9 cellular contexts compared by ENCODE assay signal in genomic region chr3:127044996-127045395, GRCh38.
A peak's percentile ranks its signal among the peaks of the same experiment; 100 is the strongest.
DNase-seq lines count a peak whose midpoint lies in the region; ATAC-seq, FAIRE-seq and TF ChIP-seq lines count a peak whose summit lies in the region.
"Had no signal": no experiment of that assay in that cellular context is flagged by ENCODE, and none has a peak within 500 bp of the region (broad histone marks: within the 10 kb centered on the region; RNA-seq: fewer than 3 reads in every experiment).

No MANE protein-coding gene starts in this region.

- TF ChIP-seq RAD21 in GM12878 (IDR thresholded peaks at IDR 0.05; ENCODE audit: insufficient read depth, low read depth, low read length) = no peak

- no peaks in the 10 kb centered on the region for H3K79me2 ChIP-seq in GM12878 (ENCODE audit: control insufficient read depth, insufficient read depth, low read length)

- H3K36me3 ChIP-seq in GM12878 (ENCODE audit: control insufficient read depth in 2 of 2, insufficient read depth in 2 of 2, low read length in 1 of 2) = no peaks in the 10 kb centered on the region
- no peaks in the 10 kb centered on the region for H3K36me3 ChIP-seq in lower lobe of right lung

- H3K27ac ChIP-seq in GM12878 (ENCODE audit: control insufficient read depth, insufficient read depth) (no peak overlapping the region), lower lobe of right lung (no peak overlapping the region)

- intact Hi-C loops in GM12878 (cut with micrococcal nuclease; ENCODE audit: unreplicated experiment) (no loop called here), lower lobe of right lung (cut with DNase I) (no loop called here)

- TF ChIP-seq POLR2A in GM12878 (IDR thresholded peaks at IDR 0.05; ENCODE audit: low read depth, low read length) = no peak

- 9% methylated on average over 4 of the region's 4 CpGs for WGBS in GM12878 (ENCODE audit: insufficient coverage, insufficient replicate concordance, low lambda C conversion rate, missing lambda C conversion rate)

- no peaks in the 10 kb centered on the region for H4K20me1 ChIP-seq in GM12878 (ENCODE audit: control insufficient read depth, insufficient read depth)

- DNase-seq in DMS53 (lab: John Stamatoyannopoulos, UW) = peak; percentile 48
- peak; percentile 67 for DNase-seq in NCI-H1436 (lab: John Stamatoyannopoulos, UW)
- no peak for DNase-seq in GM12878 (ENCODE audit: low read depth, low spot score)
- DNase-seq in lower lobe of right lung = peak; percentile 73
- DNase-seq in stimulated activated CD4-positive, alpha-beta T cell treated with anti-CD3 and anti-CD28 coated beads, Interleukin-2, amount 100 ng/mL, for 48 hours = no peak
- no peak for DNase-seq in epidermal melanocyte (ENCODE audit: insufficient read length, low spot score)
- DNase-seq: stimulated activated CD4-positive, alpha-beta T cell treated with anti-CD3 and anti-CD28 coated beads, Interleukin-4, amount 100 ng/mL, for 24 hours had no signal

- in situ Hi-C loops in GM12878 (cut with MboI) = no loop called here

- ATAC-seq in GM12878 (peak; percentile 60; the same call in 2 of the 3 replicates), lower lobe of right lung (peak; percentile 82 to 93), HG02798 (IDR thresholded peaks at IDR 0.05; ENCODE audit: poor library complexity, unreplicated experiment) (no peak), GM18498 (IDR thresholded peaks at IDR 0.05; ENCODE audit: unreplicated experiment) (no peak)

- BruUV-seq in GM12878 (replicated peaks; lab: Mats Ljungman, UMichigan) = no TSS peak

- CTCF ChIA-PET in GM12878 (lab: Yijun Ruan, JAX) = no interaction called here

- no peak for FAIRE-seq in GM12878 (lab: Jason Lieb, UNC)

- peaks cover 2% of the 10 kb centered on the region; the same call in 2 of the 3 replicates for H3K9me3 ChIP-seq in GM12878 (replicated peaks; ENCODE audit: control insufficient read depth, insufficient read depth, low read length)
- H3K9me3 ChIP-seq in lower lobe of right lung = no peaks in the 10 kb centered on the region

- POLR2A ChIA-PET in GM12878 (lab: Charles Lee) = no interaction called here

- H3K4me1 ChIP-seq in GM12878 (ENCODE audit: control insufficient read depth, insufficient read depth, low read length) = no peaks in the 10 kb centered on the region
- peaks cover 11% of the 10 kb centered on the region for H3K4me1 ChIP-seq in lower lobe of right lung

- RAD21 ChIA-PET in GM12878 (lab: Charles Lee; ENCODE audit: unreplicated experiment) = no interaction called here

- H3K4me3 ChIP-seq in GM12878 (no peak overlapping the region), lower lobe of right lung (no peak overlapping the region)

- SMC1A ChIA-PET in GM12878 (lab: Charles Lee; ENCODE audit: uncharacterized antibody, unreplicated experiment) = no interaction called here

- TF ChIP-seq EP300 in GM12878 (IDR thresholded peaks at IDR 0.05; ENCODE audit: borderline replicate concordance in 1 of 2, control insufficient read depth in 1 of 2, low read depth in 2 of 2, low read length in 2 of 2) = no peak

- TF ChIP-seq CTCF in GM12878 (IDR thresholded peaks at IDR 0.05 in 2 of 3, conservative IDR thresholded peaks at IDR 0.05 in 1 of 3; ENCODE audit: control insufficient read depth in 2 of 3, extremely low read depth in 1 of 3, insufficient read depth in 1 of 3, low read depth in 3 of 3, low read length in 3 of 3) = no peak
- no peak for TF ChIP-seq CTCF in lower lobe of right lung (IDR thresholded peaks at IDR 0.05)

- no peak overlapping the region for H2AFZ ChIP-seq in GM12878 (ENCODE audit: control insufficient read depth, low read depth, low read length)

- H3K9ac ChIP-seq in GM12878 (ENCODE audit: control insufficient read depth, insufficient read depth, low read length) = no peak overlapping the region

- no peak overlapping the region for H3K4me2 ChIP-seq in GM12878 (ENCODE audit: control insufficient read depth, insufficient read depth)

- no peaks in the 10 kb centered on the region for H3K27me3 ChIP-seq in GM12878 (replicated peaks in 1 of 2; ENCODE audit: control insufficient read depth in 2 of 2, insufficient read depth in 2 of 2, low read length in 1 of 2)
- H3K27me3 ChIP-seq in lower lobe of right lung (ENCODE audit: low read depth) = no peaks in the 10 kb centered on the region

TF ChIP-seq in GM12878, 131 proteins besides CTCF, POLR2A, EP300 and RAD21 (continues in another document):
- TF ChIP-seq NR2C2 (IDR thresholded peaks at IDR 0.05; ENCODE audit: borderline replicate concordance, control insufficient read depth, insufficient read length, low read depth) (no peak), EGR1 (IDR thresholded peaks at IDR 0.05; ENCODE audit: borderline replicate concordance in 1 of 2, low read depth in 2 of 2, low read length in 2 of 2) (no peak), ZBTB11 (CRISPR knock-in tag; IDR thresholded peaks at IDR 0.05) (no peak), STAT1 (conservative IDR thresholded peaks at IDR 0.05) (no peak), ESRRA (IDR thresholded peaks at IDR 0.05; ENCODE audit: low read length) (no peak), MLLT1 (IDR thresholded peaks at IDR 0.05) (no peak), ATF3 (IDR thresholded peaks at IDR 0.05; ENCODE audit: borderline replicate concordance, extremely low read depth, low read depth, low read length) (no peak), ZBTB4 (CRISPR knock-in tag; IDR thresholded peaks at IDR 0.05) (no peak), POU2F2 (IDR thresholded peaks at IDR 0.05; ENCODE audit: borderline replicate concordance, low read depth, low read length) (no peak)

Comparison
In these comparisons a context has a peak if more than half of its experiments do, and no peak if none do; other contexts are left out.
1. DNase-seq: peak in DMS53 (single experiment), NCI-H1436 (single experiment) and lower lobe of right lung (single experiment); none in GM12878 (single experiment), stimulated activated CD4-positive, alpha-beta T cell treated with anti-CD3 and anti-CD28 coated beads, Interleukin-2, amount 100 ng/mL, for 48 hours (0 of 2) and epidermal melanocyte (single experiment).
2. ATAC-seq: peak in GM12878 (single experiment) and lower lobe of right lung (2 of 2); none in HG02798 (single experiment) and GM18498 (single experiment).